Comparison of ENCODE assay signal across 8 cellular contexts in the genomic region with DNA sequence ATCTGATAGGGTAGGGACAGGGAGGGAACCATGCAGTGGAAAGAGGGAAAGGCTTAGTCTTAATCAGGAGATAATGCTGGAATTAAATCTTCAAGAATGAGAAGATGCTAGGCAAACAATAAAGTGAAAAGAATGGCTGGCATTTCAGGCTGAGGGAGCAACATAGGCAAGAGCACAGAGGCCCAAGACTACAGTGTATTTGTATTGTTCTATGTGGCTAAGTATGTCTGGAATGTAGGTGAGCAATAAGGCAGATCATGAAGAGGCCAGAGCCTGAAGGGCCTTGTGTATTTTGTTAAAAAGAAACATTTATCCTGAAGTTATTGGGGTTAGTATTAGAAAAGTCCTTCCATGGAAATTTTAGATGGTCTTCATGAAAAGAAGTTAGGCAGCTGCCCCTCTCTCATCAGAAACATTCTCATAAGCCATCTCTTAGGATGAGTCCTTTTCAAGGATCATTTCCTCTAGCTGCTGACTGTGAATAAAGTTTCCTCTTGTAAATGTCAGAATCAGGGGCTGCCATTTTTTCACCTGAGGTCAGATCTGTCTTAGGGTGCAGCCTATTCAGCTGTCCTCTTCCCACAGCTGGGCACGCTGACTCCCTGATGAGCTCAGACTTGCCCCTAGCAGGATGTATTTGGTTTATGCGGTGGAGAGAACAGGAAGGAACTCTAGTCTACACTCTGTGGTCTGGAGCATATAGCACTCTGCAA. TPM values are rescaled to one million over a fixed set of nuclear protein-coding genes. Genes with fewer than 3 reads are reported as not detected.
DNase-seq lines count a peak whose midpoint lies in the region; ATAC-seq and TF ChIP-seq lines count a peak whose summit lies in the region.

No MANE protein-coding gene starts in this region.

- H3K36me3 ChIP-seq in right atrium auricular region, result peaks cover 8% of the 10 kb centered on the region

- H3K27me3 ChIP-seq in right atrium auricular region, result no peaks in the 10 kb centered on the region

- ATAC-seq in GM18858 (IDR thresholded peaks at IDR 0.05; ENCODE audit: unreplicated experiment) (peak; percentile 99), HG02763 (IDR thresholded peaks at IDR 0.05; ENCODE audit: unreplicated experiment) (peak; percentile 100)

- peak; percentile 92 for DNase-seq in NOMO-1 treated with DMSO at 0.1 percent for 48 hours (lab: John Stamatoyannopoulos, UW; ENCODE audit: unreplicated experiment)
- peak; percentile 33 for DNase-seq in activated effector memory CD4-positive, alpha-beta T cell treated with Interleukin-2 at 50 U/mL for 16 hours
- DNase-seq in right atrium auricular region (ENCODE audit: low spot score), result no peak
- DNase-seq in stimulated activated CD4-positive, alpha-beta T cell treated with anti-CD3 and anti-CD28 coated beads, TNF-alpha, amount 100 ng/mL, for 1 hour (ENCODE audit: low read depth in 3 of 3, low spot score in 1 of 3), result peak in 2 of 3 donors; percentile 0 to 2
- no peak for DNase-seq in HuH-7 (ENCODE audit: low spot score)
- DNase-seq in OCI-M2 (lab: John Stamatoyannopoulos, UW; ENCODE audit: unreplicated experiment), result no peak

- no peak overlapping the region for H3K4me3 ChIP-seq in right atrium auricular region

- TF ChIP-seq CTCF in right atrium auricular region (IDR thresholded peaks at IDR 0.05), result no peak

- peaks cover 0 to 8% of the 10 kb centered on the region in 2 donors for H3K9me3 ChIP-seq in right atrium auricular region

- H3K27ac ChIP-seq in right atrium auricular region, result peak overlapping the region; percentile 23 to 37

- H3K4me1 ChIP-seq in right atrium auricular region, result peaks cover 0 to 13% of the 10 kb centered on the region in 2 donors

RNA-seq across cellular contexts. Expression of a gene that starts 46.3 kb away (rescaled TPM):
- 1 to 10 TPM; 6.9 to 8.9 TPM for total RNA-seq in right atrium auricular region

Comparison
In these comparisons a context has a peak if more than half of its experiments do, and no peak if none do; other contexts are left out.
1. DNase-seq: peak in NOMO-1 treated with DMSO at 0.1 percent for 48 hours (single experiment), activated effector memory CD4-positive, alpha-beta T cell treated with Interleukin-2 at 50 U/mL for 16 hours (single experiment) and stimulated activated CD4-positive, alpha-beta T cell treated with anti-CD3 and anti-CD28 coated beads, TNF-alpha, amount 100 ng/mL, for 1 hour (2 of 3); none in right atrium auricular region (single experiment), HuH-7 (single experiment) and OCI-M2 (single experiment).